15 cellular contexts compared by ENCODE assay signal in genomic region chr1:63904826-63905225, GRCh38.
"Had no signal": no experiment of that assay in that cellular context is flagged by ENCODE, and none has a peak within 500 bp of the region (broad histone marks: within the 10 kb centered on the region; RNA-seq: fewer than 3 reads in every experiment).

No MANE protein-coding gene starts in this region.

- H3K4me3 ChIP-seq: cardiac muscle cell, colonic mucosa, ovary, stomach had no signal

- H3K9me3 Mint-ChIP-seq: activated naive CD8-positive, alpha-beta T cell treated with anti-CD3 and anti-CD28 coated beads, Interleukin-2, amount 50 U/mL, for 24 hours had no signal

- H3K4me1 ChIP-seq: colonic mucosa had no signal

- H3K9me3 ChIP-seq: colonic mucosa, ovary, stomach had no signal

- H3K27me3 ChIP-seq: cardiac muscle cell, colonic mucosa, ovary, stomach had no signal

- H3K27ac ChIP-seq: cardiac muscle cell, colonic mucosa, ovary, VCaP had no signal

- H3K4me3 Mint-ChIP-seq: activated CD8-positive, alpha-beta T cell treated with anti-CD3 and anti-CD28 coated beads, Interleukin-2, amount 10 ng/mL, durations not matched to agents 7 days and 5 days; activated naive CD8-positive, alpha-beta T cell treated with anti-CD3 and anti-CD28 coated beads, Interleukin-2, amount 50 U/mL, for 24 hours had no signal

- H3K27ac Mint-ChIP-seq: activated CD8-positive, alpha-beta T cell treated with anti-CD3 and anti-CD28 coated beads, Interleukin-2, amount 10 ng/mL, durations not matched to agents 7 days and 5 days; activated naive CD8-positive, alpha-beta T cell treated with anti-CD3 and anti-CD28 coated beads, Interleukin-2, amount 50 U/mL, for 24 hours had no signal

- H3K4me1 Mint-ChIP-seq: activated naive CD8-positive, alpha-beta T cell treated with anti-CD3 and anti-CD28 coated beads, Interleukin-2, amount 50 U/mL, for 24 hours had no signal

- DNase-seq: activated CD4-positive, alpha-beta T cell treated with anti-CD3 and anti-CD28 coated beads for 48 hours; activated CD8-positive, alpha-beta memory T cell treated with anti-CD3 and anti-CD28 coated beads, Interleukin-2, amount 50 U/mL, for 48 hours; activated CD8-positive, alpha-beta T cell treated with anti-CD3 and anti-CD28 coated beads, Interleukin-2, amount 10 ng/mL, durations not matched to agents 7 days and 5 days; activated naive CD4-positive, alpha-beta T cell treated with Interleukin-2 at 50 U/mL for 16 hours; activated naive CD8-positive, alpha-beta T cell treated with anti-CD3 and anti-CD28 coated beads, Interleukin-2, amount 50 U/mL, for 24 hours; colonic mucosa; islet precursor cell; mammary epithelial cell; ovary; stimulated activated CD4-positive, alpha-beta T cell treated with anti-CD3 and anti-CD28 coated beads, Interleukin-4, amount 100 ng/mL, for 24 hours; stomach; T-helper 9 cell had no signal

- H3K36me3 ChIP-seq: cardiac muscle cell, colonic mucosa, ovary, stomach had no signal

- ATAC-seq: activated CD8-positive, alpha-beta T cell treated with anti-CD3 and anti-CD28 coated beads, Interleukin-2, amount 10 ng/mL, durations not matched to agents 7 days and 5 days; activated naive CD8-positive, alpha-beta T cell treated with anti-CD3 and anti-CD28 coated beads, Interleukin-2, amount 50 U/mL, for 24 hours; left lobe of liver had no signal
